In genomic region chr7:133044722-133045473, GRCh38 we compare ENCODE assay signal across 26 cellular contexts. TPM values are rescaled to one million over a fixed set of nuclear protein-coding genes. Genes with fewer than 3 reads are reported as not detected.
DNase-seq lines count a peak whose midpoint lies in the region; ATAC-seq, FAIRE-seq and TF ChIP-seq lines count a peak whose summit lies in the region.
"Had no signal": no experiment of that assay in that cellular context is flagged by ENCODE, and none has a peak within 500 bp of the region (broad histone marks: within the 10 kb centered on the region; RNA-seq: fewer than 3 reads in every experiment).

No MANE protein-coding gene starts in this region.

- in situ Hi-C loops in HepG2 (cut with HindIII; ENCODE audit: extremely low pct_ligation_motif_present, low pct_unique_long_range_greater_than_20kb): no loop called here

- H3K9ac ChIP-seq in endodermal cell (ENCODE audit: extremely low read depth, low read length, poor library complexity, severe bottlenecking) (no peak overlapping the region), mesendoderm (ENCODE audit: low read length) (peak overlapping the region; percentile 16), HepG2 (ENCODE audit: insufficient read depth, low read depth, low read length) (no peak overlapping the region)

- no peaks in the 10 kb centered on the region for H3K9me2 ChIP-seq in GM23338 (ENCODE audit: insufficient read depth)

- no peak overlapping the region for H3K18ac ChIP-seq in mesendoderm (ENCODE audit: low read length)

- no peak for TF ChIP-seq POLR2A in HepG2 (IDR thresholded peaks at IDR 0.05; ENCODE audit: insufficient read depth in 1 of 2, low read depth in 2 of 2, low read length in 2 of 2)

- no peaks in the 10 kb centered on the region for H3K9me3 ChIP-seq in endodermal cell (ENCODE audit: control insufficient read depth, low read length)
- H3K9me3 ChIP-seq in HepG2 (ENCODE audit: low read length): no peaks in the 10 kb centered on the region
- H3K9me3 ChIP-seq: breast epithelium, colonic mucosa, gastrocnemius medialis, upper lobe of left lung had no signal

- no peak overlapping the region for H2AFZ ChIP-seq in GM23338
- H2AFZ ChIP-seq in HepG2 (ENCODE audit: low read length): no peak overlapping the region

- H3K36me3 ChIP-seq in GM23338 (ENCODE audit: insufficient read depth): no peaks in the 10 kb centered on the region
- peaks cover 8% of the 10 kb centered on the region for H3K36me3 ChIP-seq in endodermal cell (ENCODE audit: control insufficient read depth, insufficient read depth, low read length)
- no peaks in the 10 kb centered on the region for H3K36me3 ChIP-seq in mesendoderm (ENCODE audit: control insufficient read depth, insufficient read depth, low read length)
- H3K36me3 ChIP-seq in HepG2 (replicated peaks in 1 of 2; ENCODE audit: control insufficient read depth in 1 of 2, insufficient read depth in 2 of 2, low read length in 2 of 2): no peaks in the 10 kb centered on the region
- H3K36me3 ChIP-seq: breast epithelium, colonic mucosa, gastrocnemius medialis, upper lobe of left lung had no signal

- H2AK5ac ChIP-seq in mesendoderm (ENCODE audit: low read length): no peak overlapping the region

- H3K56ac ChIP-seq in mesendoderm (ENCODE audit: low read length): no peak overlapping the region

- H3K27me3 ChIP-seq in GM23338 (ENCODE audit: insufficient read depth): no peaks in the 10 kb centered on the region
- H3K27me3 ChIP-seq in endodermal cell (ENCODE audit: control insufficient read depth, insufficient read depth, low read length, poor library complexity, severe bottlenecking): no peaks in the 10 kb centered on the region
- no peaks in the 10 kb centered on the region for H3K27me3 ChIP-seq in mesendoderm (ENCODE audit: insufficient read depth, low read length, poor library complexity)
- H3K27me3 ChIP-seq in HepG2 (ENCODE audit: control insufficient read depth in 1 of 2, insufficient read depth in 2 of 2, low read length in 2 of 2): no peaks in the 10 kb centered on the region
- H3K27me3 ChIP-seq: breast epithelium, colonic mucosa, gastrocnemius medialis, upper lobe of left lung had no signal

- POLR2A ChIA-PET in HepG2 (lab: Yijun Ruan, JAX): no interaction called here

- H3F3A ChIP-seq in GM23338 (replicated peaks; ENCODE audit: low read depth): no peaks in the 10 kb centered on the region

- peaks cover 45% of the 10 kb centered on the region for H4K20me1 ChIP-seq in GM23338 (replicated peaks; ENCODE audit: insufficient read depth)
- H4K20me1 ChIP-seq in HepG2 (ENCODE audit: insufficient read depth, low read length): no peaks in the 10 kb centered on the region; the same call in 1 of the 2 replicates

- TF ChIP-seq CTCF in GM23338 (conservative IDR thresholded peaks at IDR 0.05; ENCODE audit: low read depth in 2 of 2) (no peak), endodermal cell (conservative IDR thresholded peaks at IDR 0.05) (no peak), HepG2 (CRISPR knock-in tag; IDR thresholded peaks at IDR 0.05) (no peak)

- ATAC-seq in GM23338: peak; percentile 97
- no peak for ATAC-seq in HepG2
- ATAC-seq: gastrocnemius medialis, left colon, sciatic nerve had no signal

- TF ChIP-seq RAD21 in HepG2 (CRISPR knock-in tag; IDR thresholded peaks at IDR 0.05): no peak

- peaks cover 5% of the 10 kb centered on the region for H3K27me3 Mint-ChIP-seq in GM23338 (ENCODE audit: insufficient read depth, low read depth, poor library complexity)
- H3K27me3 Mint-ChIP-seq in endodermal cell (ENCODE audit: insufficient read depth): no peaks in the 10 kb centered on the region
- H3K27me3 Mint-ChIP-seq in activated naive CD8-positive, alpha-beta T cell treated with anti-CD3 and anti-CD28 coated beads for 36 hours: no peaks in the 10 kb centered on the region
- H3K27me3 Mint-ChIP-seq: activated CD4-positive, alpha-beta memory T cell treated with anti-CD3 and anti-CD28 coated beads for 36 hours; activated naive CD4-positive, alpha-beta T cell treated with anti-CD3 and anti-CD28 coated beads, Interleukin-2, amount 10 ng/mL, durations not matched to agents 7 days and 5 days had no signal

- H2BK5ac ChIP-seq in mesendoderm (ENCODE audit: low read length): no peak overlapping the region

- no peak overlapping the region for H2BK120ac ChIP-seq in mesendoderm (ENCODE audit: low read depth, low read length)

- peaks cover 9% of the 10 kb centered on the region; the same call in 2 of the 3 replicates for H3K36me3 Mint-ChIP-seq in GM23338 (ENCODE audit: low read depth)
- H3K36me3 Mint-ChIP-seq in endodermal cell (ENCODE audit: low read depth): peaks cover 10% of the 10 kb centered on the region
- peaks cover 35% of the 10 kb centered on the region for H3K36me3 Mint-ChIP-seq in activated naive CD8-positive, alpha-beta T cell treated with anti-CD3 and anti-CD28 coated beads for 36 hours

- no peak overlapping the region for H4K8ac ChIP-seq in mesendoderm (ENCODE audit: low read depth, low read length)

- H3K4ac ChIP-seq in mesendoderm (ENCODE audit: low read depth, low read length): no peak overlapping the region

- BruUV-seq in HepG2 (replicated peaks; lab: Mats Ljungman, UMichigan): no TSS peak

- H3K27ac Mint-ChIP-seq in GM23338 (no peak overlapping the region; the same call in 1 of the 2 replicates), endodermal cell (no peak overlapping the region)
- H3K27ac Mint-ChIP-seq in activated naive CD8-positive, alpha-beta T cell treated with anti-CD3 and anti-CD28 coated beads for 36 hours: no peak overlapping the region
- H3K27ac Mint-ChIP-seq: activated CD4-positive, alpha-beta memory T cell treated with anti-CD3 and anti-CD28 coated beads for 36 hours; activated naive CD4-positive, alpha-beta T cell treated with anti-CD3 and anti-CD28 coated beads, Interleukin-2, amount 10 ng/mL, durations not matched to agents 7 days and 5 days had no signal

- FAIRE-seq in HepG2 (lab: Jason Lieb, UNC): no peak
- FAIRE-seq: GM19239 had no signal

- no peak overlapping the region for H3K23ac ChIP-seq in mesendoderm (ENCODE audit: low read length)

- H3K4me3 Mint-ChIP-seq in GM23338 (peak overlapping the region; percentile 23), endodermal cell (no peak overlapping the region)
- H3K4me3 Mint-ChIP-seq in activated naive CD8-positive, alpha-beta T cell treated with anti-CD3 and anti-CD28 coated beads for 36 hours: no peak overlapping the region
- H3K4me3 Mint-ChIP-seq: activated CD4-positive, alpha-beta memory T cell treated with anti-CD3 and anti-CD28 coated beads for 36 hours; activated naive CD4-positive, alpha-beta T cell treated with anti-CD3 and anti-CD28 coated beads, Interleukin-2, amount 10 ng/mL, durations not matched to agents 7 days and 5 days had no signal

- H3K4me3 ChIP-seq in GM23338: no peak overlapping the region
- no peak overlapping the region for H3K4me3 ChIP-seq in endodermal cell (ENCODE audit: low read length)
- H3K4me3 ChIP-seq in mesendoderm (ENCODE audit: low read length): no peak overlapping the region
- no peak overlapping the region for H3K4me3 ChIP-seq in HepG2 (replicated peaks in 1 of 3; ENCODE audit: insufficient read depth in 1 of 3, low read depth in 2 of 3, low read length in 3 of 3)
- H3K4me3 ChIP-seq: breast epithelium, colonic mucosa, gastrocnemius medialis, upper lobe of left lung had no signal

- H3K4me2 ChIP-seq in GM23338 (peak overlapping the region; percentile 54; the same call in 1 of the 2 replicates), mesendoderm (ENCODE audit: low read length) (no peak overlapping the region), HepG2 (ENCODE audit: low read depth, low read length) (no peak overlapping the region)

- CTCF ChIA-PET in HepG2 (lab: Yijun Ruan, JAX; ENCODE audit: low intra/inter-chr PET ratio, low total read pairs): no interaction called here

- H4K5ac ChIP-seq in mesendoderm (ENCODE audit: low read length): no peak overlapping the region

- 34 to 45% methylated on average over 8 to 9 of the region's 9 CpGs for WGBS in endodermal cell (ENCODE audit: insufficient coverage in 1 of 2, insufficient read length in 1 of 2), 2 experiments
- WGBS in mesendoderm (ENCODE audit: extremely low coverage, insufficient coverage, low lambda C conversion rate): no CpG with 5 or more reads among the region's 9 CpGs
- 94% methylated on average over 9 of the region's 9 CpGs for WGBS in HepG2 (ENCODE audit: low lambda C conversion rate)

- H3K9me3 Mint-ChIP-seq in GM23338 (no peaks in the 10 kb centered on the region), endodermal cell (no peaks in the 10 kb centered on the region)
- peaks cover 3% of the 10 kb centered on the region for H3K9me3 Mint-ChIP-seq in activated naive CD8-positive, alpha-beta T cell treated with anti-CD3 and anti-CD28 coated beads for 36 hours
- H3K9me3 Mint-ChIP-seq: activated CD4-positive, alpha-beta memory T cell treated with anti-CD3 and anti-CD28 coated beads for 36 hours; activated naive CD4-positive, alpha-beta T cell treated with anti-CD3 and anti-CD28 coated beads, Interleukin-2, amount 10 ng/mL, durations not matched to agents 7 days and 5 days had no signal

- H3K27ac ChIP-seq in GM23338 (ENCODE audit: low read depth) (peak overlapping the region; percentile 56; the same call in 1 of the 2 replicates), endodermal cell (ENCODE audit: low read depth, low read length) (no peak overlapping the region), mesendoderm (ENCODE audit: low read depth, low read length) (no peak overlapping the region), HepG2 (ENCODE audit: extremely low read length, insufficient read depth, low read length) (no peak overlapping the region)
- H3K27ac ChIP-seq: breast epithelium, colonic mucosa, gastrocnemius medialis, RWPE1, upper lobe of left lung had no signal

- no peak overlapping the region for H2BK15ac ChIP-seq in mesendoderm (replicated peaks; ENCODE audit: low read depth)

- peak; percentile 82 for DNase-seq in GM23338 (ENCODE audit: low spot score)
- DNase-seq in NCI-H2227 treated with DMSO at 0.1 percent for 48 hours (lab: John Stamatoyannopoulos, UW): peak; percentile 84
- DNase-seq in endodermal cell: peak; percentile 89
- peak; percentile 83 for DNase-seq in mesendoderm
- DNase-seq in NCI-H2196 treated with DMSO at 0.1 percent for 48 hours (lab: John Stamatoyannopoulos, UW; ENCODE audit: unreplicated experiment): no peak
- DNase-seq in HepG2 (ENCODE audit: low spot score): no peak
- no peak for DNase-seq in activated naive CD8-positive, alpha-beta T cell treated with anti-CD3 and anti-CD28 coated beads for 36 hours
- DNase-seq: activated CD4-positive, alpha-beta memory T cell treated with anti-CD3 and anti-CD28 coated beads for 36 hours; activated CD4-positive, CD25-positive, alpha-beta regulatory T cell treated with anti-CD3 and anti-CD28 coated beads, Interleukin-2, amount 50 U/mL, for 72 hours; activated CD8-positive, alpha-beta memory T cell treated with anti-CD3 and anti-CD28 coated beads, Interleukin-2, amount 50 U/mL, for 4 hours; activated naive CD4-positive, alpha-beta T cell treated with anti-CD3 and anti-CD28 coated beads, Interleukin-2, amount 10 ng/mL, durations not matched to agents 7 days and 5 days; amniotic stem cell; colonic mucosa; DMS53; gastrocnemius medialis; GF-D8; left colon; NCI-H1930; NCI-H82; stimulated activated CD4-positive, alpha-beta T cell treated with anti-CD3 and anti-CD28 coated beads, Interleukin-12 subunit alpha, Interleukin-12 subunit beta, amount 100 ng/mL, for 4 hours; stimulated activated CD4-positive, alpha-beta T cell treated with anti-CD3 and anti-CD28 coated beads, Interleukin-4, amount 100 ng/mL, for 1 hour; upper lobe of left lung had no signal

- H3K4me1 ChIP-seq in GM23338 (ENCODE audit: insufficient read depth) (peaks cover 52% of the 10 kb centered on the region), endodermal cell (ENCODE audit: control insufficient read depth, insufficient read depth, low read length) (peaks cover 6% of the 10 kb centered on the region), mesendoderm (ENCODE audit: control insufficient read depth, low read depth, low read length) (peaks cover 8% of the 10 kb centered on the region), HepG2 (ENCODE audit: insufficient read depth, low read length) (peaks cover 5% of the 10 kb centered on the region)
- H3K4me1 ChIP-seq: breast epithelium, colonic mucosa, upper lobe of left lung had no signal

- peaks cover 81% of the 10 kb centered on the region for H3K79me2 ChIP-seq in GM23338 (replicated peaks; ENCODE audit: insufficient read depth)
- peaks cover 18% of the 10 kb centered on the region for H3K79me2 ChIP-seq in mesendoderm (ENCODE audit: control insufficient read depth, insufficient read depth, low read length)
- H3K79me2 ChIP-seq in HepG2 (ENCODE audit: insufficient read depth, low read length): peaks cover 7% of the 10 kb centered on the region

- H3K4me1 Mint-ChIP-seq in GM23338 (peaks cover 69% of the 10 kb centered on the region), endodermal cell (peaks cover 26% of the 10 kb centered on the region)
- H3K4me1 Mint-ChIP-seq in activated naive CD8-positive, alpha-beta T cell treated with anti-CD3 and anti-CD28 coated beads for 36 hours: peaks cover 8% of the 10 kb centered on the region
- H3K4me1 Mint-ChIP-seq: activated naive CD4-positive, alpha-beta T cell treated with anti-CD3 and anti-CD28 coated beads, Interleukin-2, amount 10 ng/mL, durations not matched to agents 7 days and 5 days had no signal

- intact Hi-C loops in HepG2 (cut with micrococcal nuclease; ENCODE audit: unreplicated experiment): no loop called here

- peaks cover 11% of the 10 kb centered on the region for H3K79me1 ChIP-seq in mesendoderm (ENCODE audit: low read length)

- TF ChIP-seq EP300 in HepG2 (IDR thresholded peaks at IDR 0.05; ENCODE audit: low read depth in 2 of 2, low read length in 2 of 2) (no peak), HepG2 (CRISPR knock-in tag; IDR thresholded peaks at IDR 0.05; ENCODE audit: borderline replicate concordance) (no peak)

RNA-seq across cellular contexts. Expression of gene CHCHD3, which starts 37.0 kb away (rescaled TPM):
- total RNA-seq in GM23338 (2014; rRNA removed; shearing (Covaris generic)): 127 and 131 TPM in 2 replicates
- polyA plus RNA-seq in GM23338 (2016; fragmentation: Nextera tagmentation; extraction: Ambion mirVana) (84.5 and 107 TPM in 2 replicates), HepG2 (2011; rRNA removed) (27.1 and 32.7 TPM in 2 replicates)
- total RNA-seq in endodermal cell (10 to 100 TPM; 70.4 to 75.2 TPM), HepG2 (2016; rRNA removed; fragmentation: Illumina TruSeq; extraction: Trizol) (86.8 and 113 TPM in 2 replicates)
- polyA plus RNA-seq in endodermal cell (2013, experiment 1 of 2): 92.4 TPM
- 86.5 TPM for polyA plus RNA-seq in endodermal cell (2013, experiment 2 of 2)
- polyA plus RNA-seq in mesendoderm (2013, experiment 1 of 2): 126 TPM
- polyA plus RNA-seq in mesendoderm (2013, experiment 2 of 2): 129 TPM
- 29.7 and 33.8 TPM in 2 replicates for total RNA-seq in HepG2 (2016; cell fraction: cytosol; rRNA removed; fragmentation: Illumina TruSeq; extraction: Trizol; ENCODE audit: low read depth)
- 87.0 and 114 TPM in 2 replicates for total RNA-seq in HepG2 (2016; cell fraction: insoluble cytoplasmic fraction; rRNA removed; fragmentation: Illumina TruSeq; extraction: Trizol)
- 54.7 and 58.0 TPM in 2 replicates for total RNA-seq in HepG2 (2016; cell fraction: membrane; rRNA removed; fragmentation: Illumina TruSeq; extraction: Trizol)
- 52.8 and 60.4 TPM in 2 replicates for total RNA-seq in HepG2 (2016; cell fraction: nucleus; rRNA removed; fragmentation: Illumina TruSeq; extraction: Trizol)
- polyA plus RNA-seq in HepG2 (2011; cell fraction: cytosol; rRNA removed): 23.8 and 33.2 TPM in 2 replicates
- polyA plus RNA-seq in HepG2 (2011; cell fraction: nucleus; rRNA removed): 10.2 and 11.3 TPM in 2 replicates
- polyA plus RNA-seq in HepG2 (2012): 39.2 and 41.8 TPM in 2 replicates
- 26.9 and 31.2 TPM in 2 replicates for polyA plus RNA-seq in HepG2 (2016; cell fraction: cytosol; fragmentation: Illumina TruSeq; extraction: Trizol; ENCODE audit: low read depth)
- 106 and 107 TPM in 2 replicates for polyA plus RNA-seq in HepG2 (2016; cell fraction: insoluble cytoplasmic fraction; fragmentation: Illumina TruSeq; extraction: Trizol; ENCODE audit: low read depth)
- 40.2 and 43.6 TPM in 2 replicates for polyA plus RNA-seq in HepG2 (2016; cell fraction: membrane; fragmentation: Illumina TruSeq; extraction: Trizol; ENCODE audit: low read depth)
- 40.1 and 42.8 TPM in 2 replicates for polyA plus RNA-seq in HepG2 (2016; cell fraction: nucleus; fragmentation: Illumina TruSeq; extraction: Trizol; ENCODE audit: insufficient read depth, low read depth)
- 16.7 and 45.4 TPM in 2 replicates for polyA minus RNA-seq in HepG2 (2011; rRNA and poly(A)+ RNA removed; ENCODE audit: low replicate concordance)
- polyA minus RNA-seq in HepG2 (2011; cell fraction: cytosol; rRNA and poly(A)+ RNA removed): 22.4 and 36.4 TPM in 2 replicates
- polyA minus RNA-seq in HepG2 (2011; cell fraction: nucleus; rRNA and poly(A)+ RNA removed): 50.9 and 57.8 TPM in 2 replicates
- total RNA-seq in activated naive CD8-positive, alpha-beta T cell treated with anti-CD3 and anti-CD28 coated beads for 36 hours: 10 to 100 TPM; 85.2 to 86.1 TPM

Comparison
In these comparisons a context has a peak if more than half of its experiments do, and no peak if none do; other contexts are left out.
1. DNase-seq: peak in GM23338 (single experiment), NCI-H2227 treated with DMSO at 0.1 percent for 48 hours (single experiment), endodermal cell (single experiment) and mesendoderm (single experiment); none in NCI-H2196 treated with DMSO at 0.1 percent for 48 hours (single experiment), HepG2 (single experiment) and activated naive CD8-positive, alpha-beta T cell treated with anti-CD3 and anti-CD28 coated beads for 36 hours (single experiment).